In the genomic region with DNA sequence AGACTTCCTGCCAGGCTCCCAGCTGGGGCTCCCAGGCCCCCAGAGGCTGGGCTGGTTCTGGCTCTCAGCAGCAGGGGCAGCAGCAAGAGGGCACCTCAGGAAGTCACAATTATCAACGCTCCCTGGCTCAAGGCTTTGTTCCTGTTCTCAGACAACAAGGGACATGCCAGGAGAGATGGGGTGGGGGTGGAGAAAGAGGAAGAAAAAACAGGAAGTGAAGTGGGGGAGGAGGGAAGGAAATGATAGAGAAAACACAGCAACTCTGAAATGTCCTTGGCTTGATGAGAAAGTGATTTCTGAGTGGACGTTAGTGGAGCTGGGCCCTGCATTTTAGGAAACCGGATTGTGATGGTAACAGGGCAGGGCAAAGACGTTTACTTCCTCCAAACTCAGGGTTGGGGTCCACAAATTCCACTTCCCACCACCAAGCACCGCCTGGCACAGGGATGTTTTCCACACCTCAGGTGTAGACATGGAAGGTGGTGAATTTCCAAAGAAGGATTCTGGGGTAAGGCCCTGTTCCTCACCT, we compare ENCODE assay signal across 9 cellular contexts. TPM values are rescaled to one million over a fixed set of nuclear protein-coding genes. Genes with fewer than 3 reads are reported as not detected.
A peak's percentile ranks its signal among the peaks of the same experiment; 100 is the strongest.
DNase-seq lines count a peak whose midpoint lies in the region; ATAC-seq, FAIRE-seq and TF ChIP-seq lines count a peak whose summit lies in the region.
"Had no signal": no experiment of that assay in that cellular context is flagged by ENCODE, and none has a peak within 500 bp of the region (broad histone marks: within the 10 kb centered on the region; RNA-seq: fewer than 3 reads in every experiment).

No MANE protein-coding gene starts in this region.

- H3K27me3 ChIP-seq in astrocyte (ENCODE audit: insufficient read depth, low read length) (no peaks in the 10 kb centered on the region), prostate gland (replicated peaks; ENCODE audit: insufficient read depth) (no peaks in the 10 kb centered on the region)

- H3K4me1 ChIP-seq in astrocyte (ENCODE audit: insufficient read depth, low read length) (peaks cover 34% of the 10 kb centered on the region), prostate gland (replicated peaks) (no peaks in the 10 kb centered on the region)

- TF ChIP-seq POLR2A in prostate gland (IDR thresholded peaks at IDR 0.05): no peak

- no peak for DNase-seq in astrocyte (ENCODE audit: low read depth)
- DNase-seq in mucosa of gallbladder (ENCODE audit: low spot score): peak; percentile 27
- no peak for DNase-seq in NCI-H2171 (lab: John Stamatoyannopoulos, UW)
- no peak for DNase-seq in prostate gland (ENCODE audit: low spot score)
- DNase-seq in ureter (ENCODE audit: low spot score): no peak

- no peaks in the 10 kb centered on the region for H3K27me3 Mint-ChIP-seq in astrocyte (ENCODE audit: low read depth, unreplicated experiment)

- FAIRE-seq in astrocyte (lab: Jason Lieb, UNC): no peak

- H3K4me3 Mint-ChIP-seq in astrocyte (ENCODE audit: unreplicated experiment): no peak overlapping the region

- no peaks in the 10 kb centered on the region for H3K79me2 ChIP-seq in astrocyte (ENCODE audit: insufficient read depth, low read length)

- no peak overlapping the region for H2AFZ ChIP-seq in astrocyte (ENCODE audit: low read depth, low read length)

- ATAC-seq in HG03460 (IDR thresholded peaks at IDR 0.05; ENCODE audit: unreplicated experiment): peak; percentile 5
- ATAC-seq in HG03280 (IDR thresholded peaks at IDR 0.05; ENCODE audit: unreplicated experiment): no peak

- H3K9me3 ChIP-seq in astrocyte (ENCODE audit: insufficient read depth, low read depth, low read length): no peaks in the 10 kb centered on the region
- H3K9me3 ChIP-seq in prostate gland: no peaks in the 10 kb centered on the region

- H3K27ac ChIP-seq in C4-2B (peak overlapping the region; percentile 27; the same call in 1 of the 2 replicates), astrocyte (ENCODE audit: low read depth, low read length) (no peak overlapping the region), prostate gland (no peak overlapping the region)
- H3K27ac ChIP-seq: KMS-11 had no signal

- H3K4me1 Mint-ChIP-seq in astrocyte (ENCODE audit: low read depth, unreplicated experiment): peaks cover 66% of the 10 kb centered on the region

- H3K9ac ChIP-seq in astrocyte (ENCODE audit: low read length): no peak overlapping the region
- H3K9ac ChIP-seq: KMS-11 had no signal

- H4K20me1 ChIP-seq in astrocyte (ENCODE audit: insufficient read depth, low read length): no peaks in the 10 kb centered on the region

- intact Hi-C loops in prostate gland (cut with DNase I): no loop called here

- WGBS in prostate gland: 69% methylated on average over 5 of the region's 5 CpGs

- H3K9me3 Mint-ChIP-seq in astrocyte (ENCODE audit: unreplicated experiment): no peaks in the 10 kb centered on the region

- H3K4me3 ChIP-seq in astrocyte (ENCODE audit: insufficient read depth, low read depth, low read length) (no peak overlapping the region), prostate gland (no peak overlapping the region)

- H3K36me3 Mint-ChIP-seq in astrocyte (ENCODE audit: low read depth, unreplicated experiment): peaks cover 2% of the 10 kb centered on the region

- peak overlapping the region; percentile 81 for H3K27ac Mint-ChIP-seq in astrocyte (ENCODE audit: unreplicated experiment)

- H3K36me3 ChIP-seq in astrocyte (ENCODE audit: insufficient read depth, low read length) (no peaks in the 10 kb centered on the region), prostate gland (no peaks in the 10 kb centered on the region)

- peak overlapping the region; percentile 24 for H3K4me2 ChIP-seq in astrocyte (ENCODE audit: low read length)
- H3K4me2 ChIP-seq: KMS-11 had no signal

- no peak for TF ChIP-seq CTCF in C4-2B (conservative IDR thresholded peaks at IDR 0.05)
- TF ChIP-seq CTCF in astrocyte (IDR thresholded peaks at IDR 0.05; ENCODE audit: insufficient read depth, low read depth, low read length): no peak
- TF ChIP-seq CTCF in prostate gland (IDR thresholded peaks at IDR 0.05): no peak

RNA-seq across cellular contexts. Expression of a gene that starts 40.4 kb away (rescaled TPM):
- total RNA-seq in astrocyte (4.9 and 6.0 TPM in 2 replicates), mucosa of gallbladder (7.0 TPM), prostate gland (10 to 100 TPM in 1 of 2 donors, 1 to 10 TPM in 1; 6.5 to 10.3 TPM), ureter (17.4 TPM)
